9 cellular contexts compared by ENCODE assay signal in genomic region chr2:9637330-9637729, GRCh38. TPM values are rescaled to one million over a fixed set of nuclear protein-coding genes. Genes with fewer than 3 reads are reported as not detected.
DNase-seq lines count a peak whose midpoint lies in the region; ATAC-seq, FAIRE-seq and TF ChIP-seq lines count a peak whose summit lies in the region.
"Had no signal": no experiment of that assay in that cellular context is flagged by ENCODE, and none has a peak within 500 bp of the region (broad histone marks: within the 10 kb centered on the region; RNA-seq: fewer than 3 reads in every experiment).

No MANE protein-coding gene starts in this region.

- 0 out of 3 replicates have a peak, but pooled peaks have one; percentile 5 for ATAC-seq in HepG2
- no peak for ATAC-seq in right lobe of liver
- no peak for ATAC-seq in HG02642 (IDR thresholded peaks at IDR 0.05; ENCODE audit: poor library complexity, unreplicated experiment)

- H3K36me3 ChIP-seq in HepG2 (replicated peaks in 1 of 2; ENCODE audit: control insufficient read depth in 1 of 2, insufficient read depth in 2 of 2, low read length in 2 of 2) = no peaks in the 10 kb centered on the region
- no peaks in the 10 kb centered on the region for H3K36me3 ChIP-seq in right lobe of liver
- no peaks in the 10 kb centered on the region for H3K36me3 ChIP-seq in vagina
- no peaks in the 10 kb centered on the region for H3K36me3 ChIP-seq in right atrium auricular region

- no peak for FAIRE-seq in HepG2 (lab: Jason Lieb, UNC)

- CTCF ChIA-PET in HepG2 (lab: Yijun Ruan, JAX; ENCODE audit: low intra/inter-chr PET ratio, low total read pairs) = no interaction called here

- H2AFZ ChIP-seq in HepG2 (ENCODE audit: low read length) = no peak overlapping the region

- H3K9ac ChIP-seq in HepG2 (ENCODE audit: insufficient read depth, low read depth, low read length) = no peak overlapping the region

- H4K20me1 ChIP-seq in HepG2 (ENCODE audit: insufficient read depth, low read length) = no peaks in the 10 kb centered on the region

- TF ChIP-seq POLR2A in HepG2 (IDR thresholded peaks at IDR 0.05; ENCODE audit: insufficient read depth in 1 of 2, low read depth in 2 of 2, low read length in 2 of 2) (no peak), right lobe of liver (IDR thresholded peaks at IDR 0.05) (no peak), vagina (IDR thresholded peaks at IDR 0.05) (no peak)

- H3K27me3 ChIP-seq in HepG2 (ENCODE audit: control insufficient read depth in 1 of 2, insufficient read depth in 2 of 2, low read length in 2 of 2) (peaks cover 8 to 48% of the 10 kb centered on the region in 2 experiments; a peak in 4 of 5 replicates), right lobe of liver (no peaks in the 10 kb centered on the region), vagina (no peaks in the 10 kb centered on the region), right atrium auricular region (no peaks in the 10 kb centered on the region)

- H3K4me3 ChIP-seq in HepG2 (replicated peaks in 1 of 3; ENCODE audit: insufficient read depth in 1 of 3, low read depth in 2 of 3, low read length in 3 of 3) = no peak overlapping the region
- H3K4me3 ChIP-seq in right lobe of liver = no peak overlapping the region
- H3K4me3 ChIP-seq in vagina = no peak overlapping the region
- no peak overlapping the region for H3K4me3 ChIP-seq in right atrium auricular region

- BruUV-seq in HepG2 (replicated peaks; lab: Mats Ljungman, UMichigan) = no TSS peak

- no peak overlapping the region for H3K4me2 ChIP-seq in HepG2 (ENCODE audit: low read depth, low read length)

- TF ChIP-seq EP300 in HepG2 (IDR thresholded peaks at IDR 0.05; ENCODE audit: low read depth in 2 of 2, low read length in 2 of 2) = no peak
- TF ChIP-seq EP300 in HepG2 (CRISPR knock-in tag; IDR thresholded peaks at IDR 0.05; ENCODE audit: borderline replicate concordance) = no peak

- POLR2A ChIA-PET in HepG2 (lab: Yijun Ruan, JAX) = interaction anchor here (1.7 kb wide), 1 partner anchor 11 kb away, joined by 3 read pairs; no protein-coding TSS in a partner anchor

- in situ Hi-C loops in HepG2 (cut with HindIII; ENCODE audit: extremely low pct_ligation_motif_present, low pct_unique_long_range_greater_than_20kb) = no loop called here

- H3K4me1 ChIP-seq in HepG2 (ENCODE audit: insufficient read depth, low read length) (peaks cover 66% of the 10 kb centered on the region), right lobe of liver (no peaks in the 10 kb centered on the region), vagina (peaks cover 21% of the 10 kb centered on the region), right atrium auricular region (peaks cover 0 to 33% of the 10 kb centered on the region in 2 donors)

- H3K27ac ChIP-seq in HepG2 (ENCODE audit: extremely low read length, insufficient read depth, low read length) (no peak overlapping the region), right lobe of liver (no peak overlapping the region), VCaP (peak overlapping the region; percentile 46; the same call in 1 of the 2 replicates), vagina (peak overlapping the region; percentile 79), right atrium auricular region (no peak overlapping the region)

- H3K79me2 ChIP-seq in HepG2 (ENCODE audit: insufficient read depth, low read length) = no peaks in the 10 kb centered on the region

- TF ChIP-seq CTCF in HepG2 (CRISPR knock-in tag; IDR thresholded peaks at IDR 0.05) (no peak), right lobe of liver (IDR thresholded peaks at IDR 0.05) (no peak), VCaP (conservative IDR thresholded peaks at IDR 0.05) (no peak), vagina (IDR thresholded peaks at IDR 0.05) (no peak), right atrium auricular region (IDR thresholded peaks at IDR 0.05) (no peak)

- 53% methylated on average over 2 of the region's 2 CpGs for WGBS in HepG2 (ENCODE audit: low lambda C conversion rate)
- 46% methylated on average over 1 of the region's 2 CpGs for WGBS in right lobe of liver (ENCODE audit: insufficient coverage, low coverage, low lambda C conversion rate, missing lambda C conversion rate)

- no peak for TF ChIP-seq RAD21 in HepG2 (CRISPR knock-in tag; IDR thresholded peaks at IDR 0.05)

- intact Hi-C loops in HepG2 (cut with micrococcal nuclease; ENCODE audit: unreplicated experiment) (no loop called here), right lobe of liver (cut with DNase I) (no loop called here), vagina (cut with DNase I) (no loop called here)

- no peaks in the 10 kb centered on the region for H3K9me3 ChIP-seq in HepG2 (ENCODE audit: low read length)
- H3K9me3 ChIP-seq in right lobe of liver = no peaks in the 10 kb centered on the region
- no peaks in the 10 kb centered on the region for H3K9me3 ChIP-seq in vagina
- no peaks in the 10 kb centered on the region for H3K9me3 ChIP-seq in right atrium auricular region

- DNase-seq in HepG2 (ENCODE audit: low spot score) = peak; percentile 62
- no peak for DNase-seq in right lobe of liver
- DNase-seq in glomerular visceral epithelial cell (ENCODE audit: extremely low spot score) = peak; percentile 47
- DNase-seq in vagina (ENCODE audit: extremely low spot score in 2 of 2) = no peak
- no peak for DNase-seq in cerebellar nuclear complex (lab: John Stamatoyannopoulos, UW)
- DNase-seq in right atrium auricular region (ENCODE audit: low spot score) = no peak
- DNase-seq: activated CD4-positive, alpha-beta T cell treated with anti-CD3 and anti-CD28 coated beads for 1 hour had no signal

TF ChIP-seq in HepG2, 621 proteins besides CTCF, POLR2A, EP300 and RAD21 (continues in another document):
- TF ChIP-seq LRRFIP1 (CRISPR knock-in tag; conservative IDR thresholded peaks at IDR 0.05) = no peak
- no peak for TF ChIP-seq SP140L (CRISPR knock-in tag; IDR thresholded peaks at IDR 0.05; ENCODE audit: borderline replicate concordance)
- TF ChIP-seq BCLAF1 (IDR thresholded peaks at IDR 0.05) = no peak

RNA-seq across cellular contexts. Expression of gene YWHAQ, which starts 6.5 kb away (rescaled TPM):
- 304 and 420 TPM in 2 replicates for total RNA-seq in HepG2 (2016; rRNA removed; fragmentation: Illumina TruSeq; extraction: Trizol)
- total RNA-seq in HepG2 (2016; cell fraction: cytosol; rRNA removed; fragmentation: Illumina TruSeq; extraction: Trizol; ENCODE audit: low read depth) = 64.2 and 66.4 TPM in 2 replicates
- 302 and 406 TPM in 2 replicates for total RNA-seq in HepG2 (2016; cell fraction: insoluble cytoplasmic fraction; rRNA removed; fragmentation: Illumina TruSeq; extraction: Trizol)
- 208 and 219 TPM in 2 replicates for total RNA-seq in HepG2 (2016; cell fraction: membrane; rRNA removed; fragmentation: Illumina TruSeq; extraction: Trizol)
- total RNA-seq in HepG2 (2016; cell fraction: nucleus; rRNA removed; fragmentation: Illumina TruSeq; extraction: Trizol) = 152 and 166 TPM in 2 replicates
- polyA plus RNA-seq in HepG2 (2011; rRNA removed) = 117 and 160 TPM in 2 replicates
- 91.4 and 117 TPM in 2 replicates for polyA plus RNA-seq in HepG2 (2011; cell fraction: cytosol; rRNA removed)
- polyA plus RNA-seq in HepG2 (2011; cell fraction: nucleus; rRNA removed) = 36.4 and 39.0 TPM in 2 replicates
- 175 and 244 TPM in 2 replicates for polyA plus RNA-seq in HepG2 (2012)
- 94.8 and 102 TPM in 2 replicates for polyA plus RNA-seq in HepG2 (2016; cell fraction: cytosol; fragmentation: Illumina TruSeq; extraction: Trizol; ENCODE audit: low read depth)
- 521 and 530 TPM in 2 replicates for polyA plus RNA-seq in HepG2 (2016; cell fraction: insoluble cytoplasmic fraction; fragmentation: Illumina TruSeq; extraction: Trizol; ENCODE audit: low read depth)
- 200 and 214 TPM in 2 replicates for polyA plus RNA-seq in HepG2 (2016; cell fraction: membrane; fragmentation: Illumina TruSeq; extraction: Trizol; ENCODE audit: low read depth)
- 187 and 192 TPM in 2 replicates for polyA plus RNA-seq in HepG2 (2016; cell fraction: nucleus; fragmentation: Illumina TruSeq; extraction: Trizol; ENCODE audit: insufficient read depth, low read depth)
- 120 and 167 TPM in 2 replicates for polyA minus RNA-seq in HepG2 (2011; rRNA and poly(A)+ RNA removed; ENCODE audit: low replicate concordance)
- 164 and 178 TPM in 2 replicates for polyA minus RNA-seq in HepG2 (2011; cell fraction: cytosol; rRNA and poly(A)+ RNA removed)
- 73.9 and 82.2 TPM in 2 replicates for polyA minus RNA-seq in HepG2 (2011; cell fraction: nucleus; rRNA and poly(A)+ RNA removed)
- total RNA-seq in right lobe of liver = 100 to 1,000 TPM in 1 of 6 experiments, 10 to 100 TPM in 5; 70.4 to 105 (median 84.2) TPM
- 173 TPM for total RNA-seq in vagina
- total RNA-seq in right atrium auricular region = 100 to 1,000 TPM; 139 to 204 TPM

Comparison
In these comparisons a context has a peak if more than half of its experiments do, and no peak if none do; other contexts are left out.
1. DNase-seq: peak in HepG2 (single experiment) and glomerular visceral epithelial cell (single experiment); none in right lobe of liver (0 of 3), vagina (0 of 2), cerebellar nuclear complex (0 of 2) and right atrium auricular region (single experiment).
2. H3K27ac ChIP-seq: peak in VCaP (single experiment) and vagina (single experiment); none in HepG2 (single experiment), right lobe of liver (0 of 3) and right atrium auricular region (0 of 2).